ENCODE assay signal across 26 cellular contexts in the genomic region with DNA sequence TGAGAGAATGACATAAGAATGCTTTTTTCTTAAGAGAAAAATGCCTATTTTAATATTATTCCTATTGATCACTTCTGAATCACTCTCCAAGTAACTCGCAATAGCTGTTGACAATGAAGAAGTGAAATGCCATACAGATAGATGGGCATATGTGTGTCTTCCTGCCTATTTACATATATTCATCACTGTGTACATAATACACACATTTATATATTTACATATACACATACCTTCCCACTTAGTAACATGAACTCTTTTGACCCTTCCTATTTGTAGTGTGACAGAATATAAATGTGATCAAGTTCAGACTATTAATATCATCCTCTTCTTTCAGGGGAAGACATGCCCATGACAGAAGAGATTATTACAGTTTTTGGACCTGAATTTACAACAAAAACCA.
"Had no signal": no experiment of that assay in that cellular context is flagged by ENCODE, and none has a peak within 500 bp of the region (broad histone marks: within the 10 kb centered on the region; RNA-seq: fewer than 3 reads in every experiment).

No MANE protein-coding gene starts in this region.

- H3K9me3 ChIP-seq: MG63 had no signal

- ATAC-seq: activated T-helper 17 cell treated with anti-CD3 and anti-CD28 coated beads, Interleukin-2, amount 50 U/mL, for 72 hours; T-cell had no signal

- H3K27me3 Mint-ChIP-seq: activated CD4-positive, alpha-beta memory T cell treated with anti-CD3 and anti-CD28 coated beads for 36 hours; activated CD4-positive, alpha-beta T cell treated with anti-CD3 and anti-CD28 coated beads, Interleukin-2, amount 10 ng/mL, durations not matched to agents 7 days and 5 days; activated naive CD8-positive, alpha-beta T cell; activated T-helper 17 cell treated with anti-CD3 and anti-CD28 coated beads, Interleukin-2, amount 50 U/mL, for 72 hours; brain; T-cell had no signal

- H3K4me1 Mint-ChIP-seq: activated CD4-positive, alpha-beta T cell treated with anti-CD3 and anti-CD28 coated beads, Interleukin-2, amount 10 ng/mL, durations not matched to agents 7 days and 5 days; activated T-helper 17 cell treated with anti-CD3 and anti-CD28 coated beads, Interleukin-2, amount 50 U/mL, for 72 hours; T-cell had no signal

- DNase-seq: activated CD4-positive, alpha-beta memory T cell treated with anti-CD3 and anti-CD28 coated beads for 36 hours; activated CD4-positive, alpha-beta T cell treated with anti-CD3 and anti-CD28 coated beads, Interleukin-2, amount 10 ng/mL, durations not matched to agents 7 days and 5 days; activated CD4-positive, CD25-positive, alpha-beta regulatory T cell; activated CD8-positive, alpha-beta memory T cell treated with anti-CD3 and anti-CD28 coated beads for 24 hours; activated gamma-delta T cell; activated naive CD4-positive, alpha-beta T cell treated with anti-CD3 and anti-CD28 coated beads for 36 hours; activated T-cell treated with anti-CD3 and anti-CD28 coated beads, Interleukin-2, amount 50 U/mL, for 48 hours; amygdala; KG1; MG63; NCI-H1417; NCI-H1694; NCI-H2029; NCI-H446; NCI-H524; NCI-H82; SIG-M5; T-cell; T-helper 2 cell; T1000 had no signal

- H3K27ac ChIP-seq: cardiac muscle cell, VCaP had no signal

- H3K27me3 ChIP-seq: cardiac muscle cell, MG63 had no signal

- H3K4me3 Mint-ChIP-seq: activated CD4-positive, alpha-beta memory T cell treated with anti-CD3 and anti-CD28 coated beads for 36 hours; activated CD4-positive, alpha-beta T cell treated with anti-CD3 and anti-CD28 coated beads, Interleukin-2, amount 10 ng/mL, durations not matched to agents 7 days and 5 days; activated naive CD4-positive, alpha-beta T cell treated with anti-CD3 and anti-CD28 coated beads for 36 hours; activated naive CD8-positive, alpha-beta T cell; activated T-helper 17 cell treated with anti-CD3 and anti-CD28 coated beads, Interleukin-2, amount 50 U/mL, for 72 hours; brain; IgD-negative memory B cell; T-cell had no signal

- H3K36me3 Mint-ChIP-seq: activated naive CD8-positive, alpha-beta T cell; brain; T-cell had no signal

- H3K4me3 ChIP-seq: cardiac muscle cell, MG63 had no signal

- H3K36me3 ChIP-seq: cardiac muscle cell, MG63 had no signal
